ENCODE assay signal across 1 cellular context in the genomic region with DNA sequence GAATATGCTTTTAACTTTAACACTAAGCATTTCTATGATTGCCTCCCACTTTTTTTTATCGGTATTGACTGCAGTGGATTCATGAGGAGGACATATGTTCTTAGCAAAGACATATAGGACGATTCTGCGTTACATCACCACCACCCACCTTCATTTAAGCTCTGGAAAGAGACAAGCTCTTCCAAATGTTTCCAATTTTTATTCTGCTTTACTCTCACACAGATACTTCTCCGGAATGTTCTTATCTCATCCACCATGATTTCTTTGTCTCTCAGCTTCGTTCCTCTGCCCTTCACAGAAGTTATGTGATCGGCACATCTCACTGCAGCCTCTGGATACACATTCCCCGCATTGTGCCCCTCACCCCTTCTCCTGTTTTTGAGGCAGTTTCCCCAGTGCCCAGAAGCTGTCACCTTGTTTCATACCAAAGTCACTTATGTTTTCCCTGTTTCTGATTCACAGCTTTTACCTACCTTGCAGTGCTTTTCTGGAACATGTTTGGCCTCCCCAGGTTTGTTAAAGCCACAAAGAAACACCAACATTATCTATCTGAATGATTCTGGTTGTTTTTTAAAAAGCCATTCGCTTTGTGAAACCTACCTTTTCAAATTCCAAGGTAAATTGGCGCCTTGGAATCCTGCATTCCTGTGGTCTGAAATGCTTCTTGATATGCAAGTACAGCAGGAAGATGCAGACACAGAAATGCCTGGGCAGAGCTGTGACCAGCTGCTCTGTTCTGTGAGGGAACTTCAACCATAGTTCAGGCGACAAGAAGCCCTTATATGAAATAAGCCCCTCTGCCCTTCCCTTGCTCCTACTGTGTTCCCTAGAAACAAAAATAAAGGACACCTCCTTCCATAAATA.
TF ChIP-seq lines count a peak whose summit lies in the region.

No MANE protein-coding gene starts in this region.

TF ChIP-seq in SK-N-SH, 30 proteins besides CTCF, POLR2A, EP300 and RAD21 (continued from another document):
- TF ChIP-seq, protein P1, sequence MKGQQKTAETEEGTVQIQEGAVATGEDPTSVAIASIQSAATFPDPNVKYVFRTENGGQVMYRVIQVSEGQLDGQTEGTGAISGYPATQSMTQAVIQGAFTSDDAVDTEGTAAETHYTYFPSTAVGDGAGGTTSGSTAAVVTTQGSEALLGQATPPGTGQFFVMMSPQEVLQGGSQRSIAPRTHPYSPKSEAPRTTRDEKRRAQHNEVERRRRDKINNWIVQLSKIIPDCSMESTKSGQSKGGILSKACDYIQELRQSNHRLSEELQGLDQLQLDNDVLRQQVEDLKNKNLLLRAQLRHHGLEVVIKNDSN (IDR thresholded peaks at IDR 0.05; ENCODE audit: borderline replicate concordance, low read depth): no peak
- TF ChIP-seq YY1 (IDR thresholded peaks at IDR 0.05; ENCODE audit: low read depth) (no peak), POLR2AphosphoS5 (IDR thresholded peaks at IDR 0.05; ENCODE audit: low read depth, low read length) (no peak), PBX3 (IDR thresholded peaks at IDR 0.05) (no peak)
